22 cellular contexts compared by ENCODE assay signal in genomic region chr3:113933746-113934145, GRCh38. TPM values are rescaled to one million over a fixed set of nuclear protein-coding genes. Genes with fewer than 3 reads are reported as not detected.
DNase-seq lines count a peak whose midpoint lies in the region; ATAC-seq, FAIRE-seq and TF ChIP-seq lines count a peak whose summit lies in the region.
"Had no signal": no experiment of that assay in that cellular context is flagged by ENCODE, and none has a peak within 500 bp of the region (broad histone marks: within the 10 kb centered on the region; RNA-seq: fewer than 3 reads in every experiment).

No MANE protein-coding gene starts in this region.

- in situ Hi-C loops in K562 (cut with MboI), result no loop called here

- H3K79me2 ChIP-seq in Loucy (ENCODE audit: insufficient read depth, low read length) (no peaks in the 10 kb centered on the region), K562 (ENCODE audit: control insufficient read depth, insufficient read depth, low read length) (no peaks in the 10 kb centered on the region)

- H3K27ac Mint-ChIP-seq in naive thymus-derived CD8-positive, alpha-beta T cell, result no peak overlapping the region
- no peak overlapping the region for H3K27ac Mint-ChIP-seq in stimulated activated naive B cell treated with anti-CD40 and anti-IgM and Interleukin-4, amounts not matched to agents 10 μg/mL and 1 μg/mL and 100 μg/mL, for 72 hours
- H3K27ac Mint-ChIP-seq in CD4-positive, alpha-beta T cell, result no peak overlapping the region
- H3K27ac Mint-ChIP-seq: B cell; CD4-positive, CD25-positive, alpha-beta regulatory T cell; GM23338; HFFc6 had no signal

- FAIRE-seq in K562 (lab: Jason Lieb, UNC), result no peak
- FAIRE-seq: GM12891, GM18507, H54 had no signal

- no peaks in the 10 kb centered on the region for H3F3A ChIP-seq in Loucy (ENCODE audit: low read depth)

- H3K9me3 ChIP-seq in Loucy (ENCODE audit: insufficient read depth, low read depth, low read length), result no peaks in the 10 kb centered on the region
- no peaks in the 10 kb centered on the region for H3K9me3 ChIP-seq in K562 (replicated peaks; ENCODE audit: control insufficient read depth, insufficient read depth, low read depth, low read length)
- no peaks in the 10 kb centered on the region for H3K9me3 ChIP-seq in neuronal stem cell (replicated peaks in 1 of 2; ENCODE audit: control insufficient read depth in 2 of 2, insufficient read depth in 1 of 2, low read depth in 1 of 2, low read length in 2 of 2)
- no peaks in the 10 kb centered on the region for H3K9me3 ChIP-seq in CD4-positive, alpha-beta T cell (ENCODE audit: control insufficient read depth, low read length)
- H3K9me3 ChIP-seq: BLaER1, HAP-1 had no signal

- H3K23ac ChIP-seq in neuronal stem cell (ENCODE audit: low read depth, low read length, poor library complexity), result no peak overlapping the region

- no peak overlapping the region for H2BK12ac ChIP-seq in neuronal stem cell (ENCODE audit: low read length)

- H3K4me1 Mint-ChIP-seq in naive thymus-derived CD8-positive, alpha-beta T cell, result no peaks in the 10 kb centered on the region
- H3K4me1 Mint-ChIP-seq in stimulated activated naive B cell treated with anti-CD40 and anti-IgM and Interleukin-4, amounts not matched to agents 10 μg/mL and 1 μg/mL and 100 μg/mL, for 72 hours, result no peaks in the 10 kb centered on the region
- H3K4me1 Mint-ChIP-seq in CD4-positive, alpha-beta T cell (ENCODE audit: low read depth), result no peaks in the 10 kb centered on the region
- H3K4me1 Mint-ChIP-seq: B cell; CD4-positive, CD25-positive, alpha-beta regulatory T cell; CD8-positive, alpha-beta memory T cell had no signal

- no TSS peak for BruUV-seq in K562 (replicated peaks; lab: Mats Ljungman, UMichigan)

- no peak overlapping the region for H3K4ac ChIP-seq in neuronal stem cell (ENCODE audit: low read length)

- no peak for ATAC-seq in K562
- no peak for ATAC-seq in naive thymus-derived CD8-positive, alpha-beta T cell
- no peak for ATAC-seq in stimulated activated naive B cell treated with anti-CD40 and anti-IgM and Interleukin-4, amounts not matched to agents 10 μg/mL and 1 μg/mL and 100 μg/mL, for 72 hours (replicated peaks)
- ATAC-seq in CD4-positive, alpha-beta T cell (ENCODE audit: poor library complexity), result no peak
- ATAC-seq: GM23338 had no signal

- H3K9me3 Mint-ChIP-seq in naive thymus-derived CD8-positive, alpha-beta T cell, result no peaks in the 10 kb centered on the region
- H3K9me3 Mint-ChIP-seq in stimulated activated naive B cell treated with anti-CD40 and anti-IgM and Interleukin-4, amounts not matched to agents 10 μg/mL and 1 μg/mL and 100 μg/mL, for 72 hours, result no peaks in the 10 kb centered on the region
- no peaks in the 10 kb centered on the region for H3K9me3 Mint-ChIP-seq in CD4-positive, alpha-beta T cell
- H3K9me3 Mint-ChIP-seq: CD4-positive, CD25-positive, alpha-beta regulatory T cell; CD8-positive, alpha-beta memory T cell; GM23338; HFFc6 had no signal

- no peak for TF ChIP-seq RAD21 in K562 (CRISPR knock-in tag; conservative IDR thresholded peaks at IDR 0.05 in 1 of 2, IDR thresholded peaks at IDR 0.05 in 1 of 2)

- no peak overlapping the region for H2AK5ac ChIP-seq in neuronal stem cell (ENCODE audit: low read depth, low read length)

- no peaks in the 10 kb centered on the region for H3K79me1 ChIP-seq in neuronal stem cell (ENCODE audit: low read depth, low read length)

- POLR2A ChIA-PET in K562 (lab: Yijun Ruan, JAX), result no interaction called here
- POLR2A ChIA-PET in naive thymus-derived CD8-positive, alpha-beta T cell (lab: Charles Lee), result no interaction called here
- POLR2A ChIA-PET in CD4-positive, alpha-beta T cell (lab: Charles Lee), result no interaction called here

- H3K4me1 ChIP-seq in Loucy (ENCODE audit: insufficient read depth, low read length, poor library complexity, severe bottlenecking), result peaks cover 3% of the 10 kb centered on the region
- no peaks in the 10 kb centered on the region for H3K4me1 ChIP-seq in K562 (replicated peaks in 1 of 2; ENCODE audit: control insufficient read depth in 2 of 2, insufficient read depth in 2 of 2, low read length in 2 of 2)
- H3K4me1 ChIP-seq in neuronal stem cell (ENCODE audit: control insufficient read depth in 2 of 2, insufficient read depth in 1 of 2, low read depth in 1 of 2, low read length in 2 of 2), result no peaks in the 10 kb centered on the region
- H3K4me1 ChIP-seq: BLaER1 had no signal

- H4K91ac ChIP-seq in neuronal stem cell (ENCODE audit: low read depth, low read length, poor library complexity), result no peak overlapping the region

- intact Hi-C loops in K562 (cut with micrococcal nuclease), result no loop called here
- intact Hi-C loops in CD4-positive, alpha-beta T cell (cut with DNase I, micrococcal nuclease), result no loop called here

- H3K27ac ChIP-seq in K562 (ENCODE audit: extremely low read depth, low read depth, low read length) (no peak overlapping the region), neuronal stem cell (replicated peaks; ENCODE audit: low read length) (no peak overlapping the region)
- H3K27ac ChIP-seq in CD4-positive, alpha-beta T cell (ENCODE audit: low read depth, low read length), result no peak overlapping the region
- H3K27ac ChIP-seq: BLaER1, C4-2B had no signal

- TF ChIP-seq CTCF in Loucy (conservative IDR thresholded peaks at IDR 0.05; ENCODE audit: low read length) (no peak), K562 (IDR thresholded peaks at IDR 0.05 in 2 of 3, conservative IDR thresholded peaks at IDR 0.05 in 1 of 3; ENCODE audit: insufficient read depth in 2 of 3, low read depth in 1 of 3, low read length in 3 of 3) (no peak)
- no peak for TF ChIP-seq CTCF in CD4-positive, alpha-beta T cell (IDR thresholded peaks at IDR 0.05)

- H3K4me3 ChIP-seq in Loucy (ENCODE audit: low read length, poor library complexity, severe bottlenecking) (no peak overlapping the region), K562 (no peak overlapping the region), neuronal stem cell (ENCODE audit: low read length in 2 of 2) (no peak overlapping the region)
- H3K4me3 ChIP-seq: BLaER1, GM23338, HAP-1 had no signal

- H3K4me2 ChIP-seq in Loucy (ENCODE audit: low read depth, low read length, poor library complexity, severe bottlenecking), result no peak overlapping the region
- H3K4me2 ChIP-seq in K562 (ENCODE audit: insufficient read depth, low read length), result no peak overlapping the region
- H3K4me2 ChIP-seq in neuronal stem cell (ENCODE audit: insufficient read depth, low read length, poor library complexity, severe bottlenecking), result no peak overlapping the region
- H3K4me2 ChIP-seq: BLaER1, GM23338 had no signal

- H4K8ac ChIP-seq in neuronal stem cell (ENCODE audit: low read depth, low read length), result no peak overlapping the region

- H2BK120ac ChIP-seq in neuronal stem cell (ENCODE audit: low read depth, low read length), result no peak overlapping the region

- H4K20me1 ChIP-seq in Loucy (ENCODE audit: insufficient read depth, low read length, poor library complexity, severe bottlenecking), result no peaks in the 10 kb centered on the region
- H4K20me1 ChIP-seq in K562 (replicated peaks; ENCODE audit: control insufficient read depth, insufficient read depth, low read length), result no peaks in the 10 kb centered on the region
- H4K20me1 ChIP-seq: BLaER1 had no signal

- no peak for TF ChIP-seq EP300 in K562 (IDR thresholded peaks at IDR 0.05; ENCODE audit: low read length)

- CTCF ChIA-PET in K562 (lab: Yijun Ruan, JAX; ENCODE audit: low intra/inter-chr PET ratio), result no interaction called here
- CTCF ChIA-PET in CD4-positive, alpha-beta T cell (lab: Charles Lee), result no interaction called here

- DNase-seq in K562 (ENCODE audit: extremely low read depth in 1 of 4, low spot score in 3 of 4), result no peak
- peak; percentile 61 for DNase-seq in left kidney (ENCODE audit: low read depth, low spot score)
- no peak for DNase-seq in neuronal stem cell (ENCODE audit: low spot score)
- no peak for DNase-seq in naive thymus-derived CD8-positive, alpha-beta T cell
- DNase-seq in stimulated activated naive B cell treated with anti-CD40 and anti-IgM and Interleukin-4, amounts not matched to agents 10 μg/mL and 1 μg/mL and 100 μg/mL, for 72 hours, result no peak
- DNase-seq in CD4-positive, alpha-beta T cell, result no peak
- DNase-seq: Calu3; CD4-positive, CD25-positive, alpha-beta regulatory T cell; CD8-positive, alpha-beta memory T cell; DMS53; DMS79 treated with DMSO at 0.1 percent for 48 hours; GF-D8; HFFc6 had no signal

- no peaks in the 10 kb centered on the region for H3K27me3 ChIP-seq in Loucy (ENCODE audit: insufficient read depth, low read length, poor library complexity, severe bottlenecking)
- H3K27me3 ChIP-seq in K562 (ENCODE audit: control insufficient read depth in 2 of 2, insufficient read depth in 2 of 2, low read length in 2 of 2), result peaks cover 0 to 4% of the 10 kb centered on the region in 2 experiments; a peak in 3 of 5 replicates
- no peaks in the 10 kb centered on the region for H3K27me3 ChIP-seq in neuronal stem cell (ENCODE audit: control insufficient read depth in 3 of 3, insufficient read depth in 3 of 3, low read depth in 1 of 3, low read length in 3 of 3)
- H3K27me3 ChIP-seq in CD4-positive, alpha-beta T cell (ENCODE audit: control insufficient read depth, insufficient read depth, low read length), result no peaks in the 10 kb centered on the region
- H3K27me3 ChIP-seq: BLaER1 had no signal

- whole genome bisulfite sequencing in K562 (ENCODE audit: insufficient coverage, low coverage, missing lambda C conversion rate), result 0% methylated on average over 4 of the region's 4 CpGs
- no CpG with 5 or more reads among the region's 4 CpGs for WGBS in neuronal stem cell (ENCODE audit: extremely low coverage in 2 of 2, insufficient read length in 2 of 2, insufficient replicate concordance in 1 of 2), 2 donors

- H2AFZ ChIP-seq in Loucy (ENCODE audit: low read length) (0 out of 2 replicates have a peak overlapping the region, but pooled peaks have one; percentile 6), K562 (ENCODE audit: low read depth, low read length) (no peak overlapping the region), neuronal stem cell (ENCODE audit: low read length) (peak overlapping the region; percentile 66)
- H2AFZ ChIP-seq: GM23338 had no signal

- H3K4me3 Mint-ChIP-seq in naive thymus-derived CD8-positive, alpha-beta T cell, result no peak overlapping the region
- H3K4me3 Mint-ChIP-seq in stimulated activated naive B cell treated with anti-CD40 and anti-IgM and Interleukin-4, amounts not matched to agents 10 μg/mL and 1 μg/mL and 100 μg/mL, for 72 hours, result no peak overlapping the region
- H3K4me3 Mint-ChIP-seq in CD4-positive, alpha-beta T cell, result no peak overlapping the region
- H3K4me3 Mint-ChIP-seq: B cell; CD4-positive, CD25-positive, alpha-beta regulatory T cell; CD8-positive, alpha-beta memory T cell; GM23338; HFFc6 had no signal

- no peak overlapping the region for H2BK15ac ChIP-seq in neuronal stem cell (ENCODE audit: low read length)

- H3K14ac ChIP-seq in neuronal stem cell (ENCODE audit: low read length), result no peak overlapping the region

- peaks cover 0 to 3% (median 0%) of the 10 kb centered on the region in 5 donors for H3K27me3 Mint-ChIP-seq in naive thymus-derived CD8-positive, alpha-beta T cell
- H3K27me3 Mint-ChIP-seq in stimulated activated naive B cell treated with anti-CD40 and anti-IgM and Interleukin-4, amounts not matched to agents 10 μg/mL and 1 μg/mL and 100 μg/mL, for 72 hours, result no peaks in the 10 kb centered on the region
- peaks cover 4% of the 10 kb centered on the region for H3K27me3 Mint-ChIP-seq in CD4-positive, alpha-beta T cell
- H3K27me3 Mint-ChIP-seq: B cell had no signal

- no peaks in the 10 kb centered on the region for H3K9me2 ChIP-seq in Loucy (replicated peaks; ENCODE audit: low read depth, low read length)

- no peak overlapping the region for H2BK5ac ChIP-seq in neuronal stem cell (ENCODE audit: low read length)

- H3K36me3 Mint-ChIP-seq in naive thymus-derived CD8-positive, alpha-beta T cell, result no peaks in the 10 kb centered on the region
- H3K36me3 Mint-ChIP-seq in stimulated activated naive B cell treated with anti-CD40 and anti-IgM and Interleukin-4, amounts not matched to agents 10 μg/mL and 1 μg/mL and 100 μg/mL, for 72 hours, result no peaks in the 10 kb centered on the region
- H3K36me3 Mint-ChIP-seq in CD4-positive, alpha-beta T cell (ENCODE audit: low read depth), result no peaks in the 10 kb centered on the region
- H3K36me3 Mint-ChIP-seq: CD4-positive, CD25-positive, alpha-beta regulatory T cell; CD8-positive, alpha-beta memory T cell had no signal

- TF ChIP-seq POLR2A in K562 (conservative IDR thresholded peaks at IDR 0.05), result no peak

- H3K9me1 ChIP-seq in K562 (ENCODE audit: control insufficient read depth, insufficient read depth, low read length), result no peaks in the 10 kb centered on the region

- no peak overlapping the region for H3K9ac ChIP-seq in Loucy (ENCODE audit: low read depth, low read length, poor library complexity, severe bottlenecking)
- H3K9ac ChIP-seq in K562 (ENCODE audit: insufficient read depth in 1 of 2, low read depth in 2 of 2, low read length in 2 of 2), result no peak overlapping the region
- no peak overlapping the region for H3K9ac ChIP-seq in neuronal stem cell (ENCODE audit: low read depth, low read length, poor library complexity)
- H3K9ac ChIP-seq: BLaER1 had no signal

- H3K36me3 ChIP-seq in Loucy (ENCODE audit: insufficient read depth, low read length) (no peaks in the 10 kb centered on the region), K562 (ENCODE audit: control insufficient read depth, insufficient read depth, low read length) (no peaks in the 10 kb centered on the region), neuronal stem cell (replicated peaks in 1 of 2; ENCODE audit: control insufficient read depth in 2 of 2, insufficient read depth in 2 of 2, low read length in 2 of 2) (no peaks in the 10 kb centered on the region)
- H3K36me3 ChIP-seq: BLaER1, HAP-1 had no signal

- no peak overlapping the region for H3K18ac ChIP-seq in neuronal stem cell (ENCODE audit: low read length)

RNA-seq across cellular contexts. Expression of gene ZDHHC23, which starts 14.1 kb away (rescaled TPM):
- 5.2 and 5.8 TPM in 2 replicates for total RNA-seq in K562 (2011; cell fraction: chromatin; rRNA removed; ENCODE audit: low replicate concordance)
- total RNA-seq in K562 (2011; cell fraction: nucleolus; rRNA removed), result 1.8 and 2.2 TPM in 2 replicates
- 3.1 and 4.7 TPM in 2 replicates for total RNA-seq in K562 (2011; cell fraction: nucleoplasm; rRNA removed)
- total RNA-seq in K562 (2014; rRNA removed) (0.27 and 1.0 TPM in 2 replicates), K562 (2014; rRNA removed; fragmentation: Illumina TruSeq; extraction: Trizol) (0.55 and 1.5 TPM in 2 replicates), K562 (2015; rRNA removed; fragmentation: Illumina TruSeq; extraction: Trizol) (0.40 and 0.41 TPM in 2 replicates), K562 (2021) (1.1 and 1.6 TPM in 2 replicates)
- polyA plus RNA-seq in K562 (2011; rRNA removed) (0.60 and 2.7 TPM in 2 replicates), K562 (2014; fragmentation: Illumina TruSeq; extraction: Trizol) (0.82 and 0.97 TPM in 2 replicates), K562 (2014; fragmentation: Nextera tagmentation; extraction: Ambion mirVana) (under 1 TPM; 0.22 to 0.25 TPM), K562 (2014; rRNA removed) (1.0 TPM in 2 replicates)
- 0.50 and 0.61 TPM in 2 replicates for polyA plus RNA-seq in K562 (2011; cell fraction: cytosol; rRNA removed)
- 2.2 and 5.6 TPM in 2 replicates for polyA plus RNA-seq in K562 (2011; cell fraction: nucleus; rRNA removed)
- 0.47 and 0.72 TPM in 2 replicates for polyA plus RNA-seq in K562 (2012)
- polyA minus RNA-seq in K562 (2011; rRNA and poly(A)+ RNA removed), result 1.2 and 2.7 TPM in 2 replicates
- 0.27 and 0.57 TPM in 2 replicates for polyA minus RNA-seq in K562 (2011; cell fraction: cytosol; rRNA and poly(A)+ RNA removed)
- 1.3 and 2.7 TPM in 2 replicates for polyA minus RNA-seq in K562 (2011; cell fraction: nucleus; rRNA and poly(A)+ RNA removed)
- 0.24 TPM for polyA plus RNA-seq in neuronal stem cell (2013, experiment 1 of 2)
- polyA plus RNA-seq in neuronal stem cell (2013, experiment 2 of 2), result 0.30 TPM
- 1 to 10 TPM; 5.8 to 6.4 TPM for total RNA-seq in naive thymus-derived CD8-positive, alpha-beta T cell
- polyA plus RNA-seq in naive thymus-derived CD8-positive, alpha-beta T cell, result 1 to 10 TPM in 1 of 3 donors, under 1 TPM in 2; 0.36 to 1.4 (median 0.82) TPM
- total RNA-seq in CD4-positive, alpha-beta T cell, result 1 to 10 TPM; 3.2 TPM
